13 cellular contexts compared by ENCODE assay signal in genomic region chr6:45474376-45474775, GRCh38.
"Had no signal": no experiment of that assay in that cellular context is flagged by ENCODE, and none has a peak within 500 bp of the region (broad histone marks: within the 10 kb centered on the region; RNA-seq: fewer than 3 reads in every experiment).

No MANE protein-coding gene starts in this region.

- DNase-seq: activated naive CD8-positive, alpha-beta T cell treated with anti-CD3 and anti-CD28 coated beads for 36 hours; activated T-cell treated with anti-CD3 and anti-CD28 coated beads, Interleukin-2, amount 50 U/mL, for 4 hours; cerebellar nuclear complex; endodermal cell; naive B cell; retina had no signal

- H3K4me2 ChIP-seq: neural progenitor cell had no signal

- H3K36me3 Mint-ChIP-seq: naive B cell; neural progenitor cell; stimulated activated memory B cell treated with anti-CD40 and anti-IgM and Interleukin-4, amounts not matched to agents 10 μg/mL and 1 μg/mL and 100 μg/mL, for 72 hours had no signal

- H3K9me3 ChIP-seq: gastroesophageal sphincter, tibial nerve, vagina had no signal

- H3K9ac ChIP-seq: neural progenitor cell, parathyroid adenoma had no signal

- H3K36me3 ChIP-seq: gastroesophageal sphincter, neural progenitor cell, tibial nerve, vagina had no signal

- H3K27ac Mint-ChIP-seq: activated naive CD8-positive, alpha-beta T cell treated with anti-CD3 and anti-CD28 coated beads for 36 hours; endodermal cell; neural progenitor cell; stimulated activated memory B cell treated with anti-CD40 and anti-IgM and Interleukin-4, amounts not matched to agents 10 μg/mL and 1 μg/mL and 100 μg/mL, for 72 hours had no signal

- H3K4me1 ChIP-seq: gastroesophageal sphincter, neural progenitor cell, parathyroid adenoma had no signal

- H3K27me3 Mint-ChIP-seq: activated naive CD8-positive, alpha-beta T cell treated with anti-CD3 and anti-CD28 coated beads for 36 hours; naive B cell; stimulated activated memory B cell treated with anti-CD40 and anti-IgM and Interleukin-4, amounts not matched to agents 10 μg/mL and 1 μg/mL and 100 μg/mL, for 72 hours had no signal

- H3K9me3 Mint-ChIP-seq: activated naive CD8-positive, alpha-beta T cell treated with anti-CD3 and anti-CD28 coated beads for 36 hours; activated T-cell treated with anti-CD3 and anti-CD28 coated beads, Interleukin-2, amount 50 U/mL, for 4 hours; endodermal cell; naive B cell; neural progenitor cell; stimulated activated memory B cell treated with anti-CD40 and anti-IgM and Interleukin-4, amounts not matched to agents 10 μg/mL and 1 μg/mL and 100 μg/mL, for 72 hours had no signal

- H3K27me3 ChIP-seq: gastroesophageal sphincter, neural progenitor cell, tibial nerve, vagina had no signal

- H2AFZ ChIP-seq: neural progenitor cell, parathyroid adenoma had no signal

- H3K79me2 ChIP-seq: parathyroid adenoma had no signal

- H3K4me1 Mint-ChIP-seq: endodermal cell; naive B cell; neural progenitor cell; stimulated activated memory B cell treated with anti-CD40 and anti-IgM and Interleukin-4, amounts not matched to agents 10 μg/mL and 1 μg/mL and 100 μg/mL, for 72 hours had no signal

- H3K27ac ChIP-seq: gastroesophageal sphincter, neural progenitor cell, parathyroid adenoma, vagina had no signal

- H3K4me3 Mint-ChIP-seq: activated naive CD8-positive, alpha-beta T cell treated with anti-CD3 and anti-CD28 coated beads for 36 hours; activated T-cell treated with anti-CD3 and anti-CD28 coated beads, Interleukin-2, amount 50 U/mL, for 4 hours; endodermal cell; naive B cell; neural progenitor cell; stimulated activated memory B cell treated with anti-CD40 and anti-IgM and Interleukin-4, amounts not matched to agents 10 μg/mL and 1 μg/mL and 100 μg/mL, for 72 hours had no signal

- ATAC-seq: activated CD4-positive, CD25-positive, alpha-beta regulatory T cell treated with anti-CD3 and anti-CD28 coated beads, Interleukin-2, amount 50 U/mL, for 24 hours; activated T-cell treated with anti-CD3 and anti-CD28 coated beads, Interleukin-2, amount 50 U/mL, for 4 hours; gastroesophageal sphincter; stimulated activated memory B cell treated with anti-CD40 and anti-IgM and Interleukin-4, amounts not matched to agents 10 μg/mL and 1 μg/mL and 100 μg/mL, for 72 hours had no signal

- H3K4me3 ChIP-seq: gastroesophageal sphincter, neural progenitor cell, tibial nerve, vagina had no signal
